ENCODE assay signal across 18 cellular contexts in the genomic region with DNA sequence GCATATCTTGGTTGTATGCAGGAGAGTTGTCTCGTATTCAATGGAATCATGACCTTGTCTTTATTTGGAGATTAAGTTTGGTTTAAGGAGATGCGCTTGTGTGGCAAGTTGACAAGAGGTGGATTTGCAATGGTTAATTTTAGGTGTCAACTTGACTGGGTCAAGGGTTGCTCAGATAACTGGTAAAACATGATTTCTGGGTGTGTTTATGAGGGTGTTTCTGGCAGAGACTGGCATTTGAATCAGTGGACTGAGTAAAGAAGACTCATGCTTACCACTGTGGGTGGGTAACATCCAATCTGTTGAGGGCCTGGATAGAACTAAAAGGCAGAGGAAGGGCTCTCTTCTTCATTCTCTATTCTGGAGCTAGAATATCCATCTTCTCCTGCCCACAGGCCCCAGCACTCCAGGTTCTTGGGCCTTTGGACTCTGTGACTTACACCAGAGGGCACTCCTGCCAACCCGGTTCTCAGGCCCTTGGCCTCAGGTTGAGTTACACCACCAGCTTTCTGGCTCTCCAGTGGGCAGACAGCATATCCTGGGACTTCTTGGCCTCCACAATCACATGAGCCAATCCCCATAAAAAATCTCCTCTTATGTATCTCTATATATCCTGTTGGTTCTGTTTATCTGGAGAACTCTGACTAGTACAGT.
DNase-seq lines count a peak whose midpoint lies in the region; ATAC-seq, FAIRE-seq and TF ChIP-seq lines count a peak whose summit lies in the region.
"Had no signal": no experiment of that assay in that cellular context is flagged by ENCODE, and none has a peak within 500 bp of the region (broad histone marks: within the 10 kb centered on the region; RNA-seq: fewer than 3 reads in every experiment).

No MANE protein-coding gene starts in this region.

- TF ChIP-seq CTCF in H1 (IDR thresholded peaks at IDR 0.05; ENCODE audit: control extremely low read depth in 1 of 3, insufficient read depth in 1 of 3, low read depth in 1 of 3, low read length in 3 of 3) = no peak
- TF ChIP-seq CTCF in right lobe of liver (IDR thresholded peaks at IDR 0.05) = peak in 3 of 4 donors; percentile 7 to 48 (median 41)
- TF ChIP-seq CTCF in spleen (IDR thresholded peaks at IDR 0.05 in 8 of 11, conservative IDR thresholded peaks at IDR 0.05 in 3 of 11) = no peak

- H4K5ac ChIP-seq in H1 (ENCODE audit: insufficient read length, low read depth, low read length) = no peak overlapping the region

- H3K23ac ChIP-seq in H1 (ENCODE audit: insufficient read length) = no peak overlapping the region

- no peak overlapping the region for H2AK5ac ChIP-seq in H1 (ENCODE audit: low read depth, low read length)

- intact Hi-C loops in right lobe of liver (cut with DNase I) (no loop called here), spleen (cut with DNase I; ENCODE audit: low total_unique reads) (no loop called here)
- intact Hi-C loops in naive thymus-derived CD4-positive, alpha-beta T cell (cut with micrococcal nuclease) = no loop called here

- no peaks in the 10 kb centered on the region for H3K4me1 Mint-ChIP-seq in naive thymus-derived CD4-positive, alpha-beta T cell
- H3K4me1 Mint-ChIP-seq: IgD-negative memory B cell had no signal

- no peak overlapping the region for H3K18ac ChIP-seq in H1 (ENCODE audit: extremely low read depth, low read length)

- H2BK20ac ChIP-seq in H1 (ENCODE audit: low read length) = no peak overlapping the region

- no peak overlapping the region for H2BK12ac ChIP-seq in H1 (ENCODE audit: low read depth, low read length)

- peak; percentile 18 to 26; a peak in 1 of 4 replicates for TF ChIP-seq RAD21 in H1 (IDR thresholded peaks at IDR 0.05 in 1 of 2, conservative IDR thresholded peaks at IDR 0.05 in 1 of 2; ENCODE audit: low read depth in 2 of 2, low read length in 2 of 2)

- no peak overlapping the region for H4K91ac ChIP-seq in H1 (replicated peaks; ENCODE audit: insufficient read length, low read length)

- ATAC-seq in right lobe of liver = peak; percentile 85 to 98 (median 94)
- ATAC-seq in naive thymus-derived CD4-positive, alpha-beta T cell = no peak
- ATAC-seq: activated T-cell treated with anti-CD3 and anti-CD28 coated beads, Interleukin-2, amount 50 U/mL, for 4 hours; SK-N-SH treated with all-trans-retinoic acid at 6 μM for 48 hours; stimulated activated naive CD8-positive, alpha-beta T cell treated with anti-CD3 and anti-CD28 coated beads, Interleukin-15, Interleukin-2, amounts not matched to agents 100 U/mL and 50 U/mL, for 24 hours had no signal

- H3K4me1 ChIP-seq in H1 (replicated peaks in 1 of 4; ENCODE audit: control insufficient read depth in 3 of 4, insufficient read depth in 4 of 4, low read length in 3 of 4) (no peaks in the 10 kb centered on the region), right lobe of liver (peaks cover 0 to 14% (median 0%) of the 10 kb centered on the region in 4 donors), spleen (no peaks in the 10 kb centered on the region)
- H3K4me1 ChIP-seq in naive thymus-derived CD4-positive, alpha-beta T cell (ENCODE audit: control insufficient read depth in 2 of 2, insufficient read depth in 2 of 2, low read length in 2 of 2) = no peaks in the 10 kb centered on the region

- peaks cover 0 to 1% (median 0%) of the 10 kb centered on the region in 11 donors for H3K9me3 Mint-ChIP-seq in naive thymus-derived CD4-positive, alpha-beta T cell
- H3K9me3 Mint-ChIP-seq: activated T-cell treated with anti-CD3 and anti-CD28 coated beads, Interleukin-2, amount 50 U/mL, for 4 hours; IgD-negative memory B cell had no signal

- no peaks in the 10 kb centered on the region for H3K23me2 ChIP-seq in H1 (ENCODE audit: low read depth, low read length)

- 88% methylated on average over 3 of the region's 3 CpGs; no CpG with 5 or more reads in 1 of the 2 experiments for WGBS in H1 (ENCODE audit: extremely low coverage in 1 of 2, insufficient coverage in 1 of 2, insufficient read length in 1 of 2, insufficient replicate concordance in 2 of 2, low coverage in 1 of 2, low lambda C conversion rate in 2 of 2, missing lambda C conversion rate in 1 of 2), 2 experiments
- WGBS in right lobe of liver (ENCODE audit: insufficient coverage, low coverage, low lambda C conversion rate, missing lambda C conversion rate) = 51% methylated on average over 2 of the region's 3 CpGs
- WGBS in spleen, 5 donors = 82 to 94% (median 91%) methylated on average over 3 of the region's 3 CpGs

- CTCF ChIA-PET in H1 (lab: Charles Lee; ENCODE audit: partially characterized antibody) = no interaction called here
- CTCF ChIA-PET in naive thymus-derived CD4-positive, alpha-beta T cell (lab: Charles Lee) = interaction anchor here (1.0 kb wide), 1 partner anchor 137 kb away, joined by 3 read pairs; no protein-coding TSS in a partner anchor

- H3K56ac ChIP-seq in H1 (replicated peaks; ENCODE audit: insufficient read length, low read depth, low read length) = no peak overlapping the region

- H3K9ac ChIP-seq in H1 (replicated peaks in 1 of 4; ENCODE audit: extremely low read depth in 1 of 4, low read depth in 3 of 4, low read length in 3 of 4) = no peak overlapping the region

- no peak for TF ChIP-seq POLR2A in H1 (IDR thresholded peaks at IDR 0.05; ENCODE audit: control extremely low read depth in 1 of 2, low read depth in 2 of 2, low read length in 2 of 2)
- no peak for TF ChIP-seq POLR2A in right lobe of liver (IDR thresholded peaks at IDR 0.05)
- no peak for TF ChIP-seq POLR2A in spleen (IDR thresholded peaks at IDR 0.05)

- H3K4me2 ChIP-seq in H1 (ENCODE audit: insufficient read depth in 1 of 2, low read depth in 2 of 2, low read length in 2 of 2) = no peak overlapping the region

- H2BK15ac ChIP-seq in H1 (ENCODE audit: low read length) = no peak overlapping the region

- no peaks in the 10 kb centered on the region for H3K9me3 ChIP-seq in MG63
- peaks cover 0 to 21% of the 10 kb centered on the region in 2 experiments; a peak in 2 of 4 replicates for H3K9me3 ChIP-seq in H1 (ENCODE audit: insufficient read depth in 2 of 2, low read depth in 1 of 2, low read length in 1 of 2)
- H3K9me3 ChIP-seq in right lobe of liver = no peaks in the 10 kb centered on the region
- no peaks in the 10 kb centered on the region for H3K9me3 ChIP-seq in naive thymus-derived CD4-positive, alpha-beta T cell (ENCODE audit: control insufficient read depth in 2 of 3, low read length in 3 of 3)
- no peaks in the 10 kb centered on the region for H3K9me3 ChIP-seq in spleen

- DNase-seq in Daoy (ENCODE audit: low read depth) (peak; percentile 4), MG63 (peak; percentile 14), H1 (ENCODE audit: low read depth in 1 of 2, low spot score in 2 of 2) (no peak), right lobe of liver (peak; percentile 40 to 77 (median 75)), RCC 7860 (ENCODE audit: low spot score) (no peak), spleen (no peak)
- DNase-seq in naive thymus-derived CD4-positive, alpha-beta T cell = no peak
- no peak for DNase-seq in activated CD4-positive, alpha-beta T cell treated with anti-CD3 and anti-CD28 coated beads for 1 hour
- DNase-seq: activated CD4-positive, alpha-beta T cell treated with anti-CD3 and anti-CD28 coated beads, Interleukin-2, amount 50 U/mL, for 4 hours; activated T-cell treated with anti-CD3 and anti-CD28 coated beads, Interleukin-2, amount 50 U/mL, for 4 hours; cerebellar nuclear complex; HCEC 1CT; NCI-H1105 treated with DMSO at 0.1 percent for 48 hours; stimulated activated naive CD8-positive, alpha-beta T cell treated with anti-CD3 and anti-CD28 coated beads, Interleukin-15, Interleukin-2, amounts not matched to agents 100 U/mL and 50 U/mL, for 24 hours had no signal

- POLR2A ChIA-PET in H1 (lab: Charles Lee; ENCODE audit: partially characterized antibody) = no interaction called here
- POLR2A ChIA-PET in naive thymus-derived CD4-positive, alpha-beta T cell (lab: Charles Lee) = no interaction called here

- no peak overlapping the region for H3K27ac Mint-ChIP-seq in naive thymus-derived CD4-positive, alpha-beta T cell
- H3K27ac Mint-ChIP-seq: IgD-negative memory B cell had no signal

- no peak for TF ChIP-seq EP300 in H1 (IDR thresholded peaks at IDR 0.05; ENCODE audit: borderline replicate concordance in 1 of 2, low read depth in 2 of 2, low read length in 2 of 2)

- peaks cover 0 to 2% (median 0%) of the 10 kb centered on the region in 5 donors for H3K36me3 Mint-ChIP-seq in naive thymus-derived CD4-positive, alpha-beta T cell
- H3K36me3 Mint-ChIP-seq: IgD-negative memory B cell had no signal

- no peak overlapping the region for H3K14ac ChIP-seq in H1 (ENCODE audit: insufficient read length)

- H3K27ac ChIP-seq in H1 (ENCODE audit: low read depth, low read length) (no peak overlapping the region), right lobe of liver (no peak overlapping the region), spleen (no peak overlapping the region)
- H3K27ac ChIP-seq in naive thymus-derived CD4-positive, alpha-beta T cell (ENCODE audit: low read depth, low read length) = no peak overlapping the region

- no peak overlapping the region for H4K8ac ChIP-seq in H1 (ENCODE audit: extremely low read depth, insufficient read depth, low read length)

- H3K4me3 ChIP-seq in MG63 = no peak overlapping the region
- no peak overlapping the region for H3K4me3 ChIP-seq in H1 (ENCODE audit: extremely low read depth in 1 of 4, insufficient read depth in 2 of 4, low read depth in 3 of 4, low read length in 4 of 4)
- no peak overlapping the region for H3K4me3 ChIP-seq in right lobe of liver
- H3K4me3 ChIP-seq in naive thymus-derived CD4-positive, alpha-beta T cell (ENCODE audit: low read length) = no peak overlapping the region
- H3K4me3 ChIP-seq in spleen = no peak overlapping the region

- H3K27me3 Mint-ChIP-seq in naive thymus-derived CD4-positive, alpha-beta T cell = peaks cover 0 to 10% (median 3%) of the 10 kb centered on the region in 5 donors

- no peak overlapping the region for H2BK5ac ChIP-seq in H1 (ENCODE audit: low read depth, low read length)

- no peaks in the 10 kb centered on the region for H4K20me1 ChIP-seq in H1 (replicated peaks in 1 of 2; ENCODE audit: control insufficient read depth in 1 of 2, insufficient read depth in 2 of 2, low read length in 2 of 2)

- no peak for FAIRE-seq in H1 (lab: Jason Lieb, UNC)
- FAIRE-seq in RCC 7860 (lab: Jason Lieb, UNC) = no peak
- FAIRE-seq: GM18507, urothelium cell line had no signal

- no peak overlapping the region for H3K4me3 Mint-ChIP-seq in naive thymus-derived CD4-positive, alpha-beta T cell
- H3K4me3 Mint-ChIP-seq: activated T-cell treated with anti-CD3 and anti-CD28 coated beads, Interleukin-2, amount 50 U/mL, for 4 hours; IgD-negative memory B cell had no signal

- no peak overlapping the region for H2AFZ ChIP-seq in H1 (ENCODE audit: low read length)

- no peak overlapping the region for H2BK120ac ChIP-seq in H1 (replicated peaks; ENCODE audit: low read depth, low read length)

- H3K79me2 ChIP-seq in H1 (ENCODE audit: control insufficient read depth in 1 of 2, insufficient read depth in 2 of 2, low read length in 2 of 2) = no peaks in the 10 kb centered on the region

- no peak overlapping the region for H3K4ac ChIP-seq in H1 (replicated peaks; ENCODE audit: insufficient read length, low read depth, low read length)

- H3K79me1 ChIP-seq in H1 (ENCODE audit: low read depth, low read length) = no peaks in the 10 kb centered on the region

- H3K36me3 ChIP-seq in MG63 (no peaks in the 10 kb centered on the region), H1 (ENCODE audit: control insufficient read depth in 2 of 4, insufficient read depth in 4 of 4, low read length in 3 of 4) (no peaks in the 10 kb centered on the region; a peak in 1 of 8 replicates), right lobe of liver (no peaks in the 10 kb centered on the region), spleen (no peaks in the 10 kb centered on the region)
- H3K36me3 ChIP-seq in naive thymus-derived CD4-positive, alpha-beta T cell (ENCODE audit: control insufficient read depth in 2 of 3, insufficient read depth in 3 of 3, low read length in 3 of 3) = no peaks in the 10 kb centered on the region

- H3K27me3 ChIP-seq in MG63 (no peaks in the 10 kb centered on the region), H1 (replicated peaks in 1 of 4; ENCODE audit: control insufficient read depth in 3 of 4, extremely low read depth in 1 of 4, insufficient read depth in 3 of 4, low read length in 3 of 4) (no peaks in the 10 kb centered on the region), right lobe of liver (no peaks in the 10 kb centered on the region), spleen (replicated peaks in 1 of 7) (no peaks in the 10 kb centered on the region)
- no peaks in the 10 kb centered on the region for H3K27me3 ChIP-seq in naive thymus-derived CD4-positive, alpha-beta T cell (ENCODE audit: control insufficient read depth in 2 of 2, insufficient read depth in 2 of 2, low read length in 2 of 2)

Comparison
In these comparisons a context has a peak if more than half of its experiments do, and no peak if none do; other contexts are left out.
1. DNase-seq: peak in Daoy (single experiment), MG63 (single experiment) and right lobe of liver (3 of 3); none in H1 (0 of 2), RCC 7860 (single experiment), naive thymus-derived CD4-positive, alpha-beta T cell (0 of 9), spleen (single experiment) and activated CD4-positive, alpha-beta T cell treated with anti-CD3 and anti-CD28 coated beads for 1 hour (single experiment).
2. CTCF ChIP-seq: peak in right lobe of liver (3 of 4); none in H1 (0 of 3) and spleen (0 of 11).